Comparison of ENCODE assay signal across 12 cellular contexts in genomic region chr1:6080469-6080868, GRCh38. TPM values are rescaled to one million over a fixed set of nuclear protein-coding genes. Genes with fewer than 3 reads are reported as not detected.
DNase-seq lines count a peak whose midpoint lies in the region; ATAC-seq and TF ChIP-seq lines count a peak whose summit lies in the region.
"Had no signal": no experiment of that assay in that cellular context is flagged by ENCODE, and none has a peak within 500 bp of the region (broad histone marks: within the 10 kb centered on the region; RNA-seq: fewer than 3 reads in every experiment).

No MANE protein-coding gene starts in this region.

- H3K9me2 ChIP-seq in hepatocyte (replicated peaks; ENCODE audit: insufficient read depth) (no peaks in the 10 kb centered on the region), MM.1S (replicated peaks; ENCODE audit: insufficient read depth, low read length) (no peaks in the 10 kb centered on the region)

- H3K27me3 ChIP-seq in hepatocyte (no peaks in the 10 kb centered on the region), MM.1S (replicated peaks; ENCODE audit: insufficient read depth, low read length) (no peaks in the 10 kb centered on the region)

- ATAC-seq in HG02938 (IDR thresholded peaks at IDR 0.05; ENCODE audit: unreplicated experiment), result no peak
- no peak for ATAC-seq in GM18870 (IDR thresholded peaks at IDR 0.05; ENCODE audit: unreplicated experiment)
- ATAC-seq: activated CD8-positive, alpha-beta T cell treated with anti-CD3 and anti-CD28 coated beads for 36 hours had no signal

- H3K27me3 Mint-ChIP-seq in Calu3 (ENCODE audit: unreplicated experiment), result peaks cover 29% of the 10 kb centered on the region
- H3K27me3 Mint-ChIP-seq: activated CD8-positive, alpha-beta T cell treated with anti-CD3 and anti-CD28 coated beads for 36 hours; activated naive CD4-positive, alpha-beta T cell treated with anti-CD3 and anti-CD28 coated beads, Interleukin-2, amount 10 ng/mL, durations not matched to agents 7 days and 5 days had no signal

- H3K36me3 ChIP-seq in hepatocyte (replicated peaks; ENCODE audit: insufficient read depth, low read depth), result no peaks in the 10 kb centered on the region
- no peaks in the 10 kb centered on the region for H3K36me3 ChIP-seq in MM.1S (replicated peaks; ENCODE audit: insufficient read depth, low read length)

- no peaks in the 10 kb centered on the region for H3K4me1 Mint-ChIP-seq in Calu3 (ENCODE audit: low read depth, unreplicated experiment)
- H3K4me1 Mint-ChIP-seq: activated naive CD4-positive, alpha-beta T cell treated with anti-CD3 and anti-CD28 coated beads, Interleukin-2, amount 10 ng/mL, durations not matched to agents 7 days and 5 days had no signal

- H3K4me2 ChIP-seq in hepatocyte, result no peak overlapping the region
- H3K4me2 ChIP-seq in MM.1S (ENCODE audit: low read depth, low read length), result no peak overlapping the region

- 64% methylated on average over 12 of the region's 12 CpGs for WGBS in hepatocyte (ENCODE audit: low lambda C conversion rate, missing lambda C conversion rate)

- TF ChIP-seq CTCF in Calu3 (IDR thresholded peaks at IDR 0.05; ENCODE audit: unreplicated experiment) (no peak), hepatocyte (IDR thresholded peaks at IDR 0.05; ENCODE audit: poor library complexity) (peak; percentile 4), MM.1S (IDR thresholded peaks at IDR 0.05; ENCODE audit: low read length) (no peak)

- H3K4me3 ChIP-seq in hepatocyte, result no peak overlapping the region
- H3K4me3 ChIP-seq in MM.1S (ENCODE audit: low read length), result no peak overlapping the region

- H2AFZ ChIP-seq in hepatocyte, result no peak overlapping the region
- no peak overlapping the region for H2AFZ ChIP-seq in MM.1S (ENCODE audit: low read length)

- no peak overlapping the region for H3K4me3 Mint-ChIP-seq in Calu3 (ENCODE audit: low read depth, unreplicated experiment)
- H3K4me3 Mint-ChIP-seq: activated CD8-positive, alpha-beta T cell treated with anti-CD3 and anti-CD28 coated beads for 36 hours; activated naive CD4-positive, alpha-beta T cell treated with anti-CD3 and anti-CD28 coated beads, Interleukin-2, amount 10 ng/mL, durations not matched to agents 7 days and 5 days; T-helper 1 cell treated with Interleukin-12 subunit alpha and Interleukin-12 subunit beta and Interleukin-4 antibody, amounts not matched to agents 30 μg/mL and 1 μg/mL, for 36 hours had no signal

- BruUV-seq in Calu3 (replicated peaks; lab: Mats Ljungman, UMichigan), result no TSS peak

- H3K27ac ChIP-seq in angular gyrus (ENCODE audit: low read depth, low read length) (peak overlapping the region; percentile 38), hepatocyte (no peak overlapping the region), MM.1S (ENCODE audit: low read length) (no peak overlapping the region)

- H3K9me3 ChIP-seq in hepatocyte (ENCODE audit: low read depth), result no peaks in the 10 kb centered on the region
- H3K9me3 ChIP-seq in MM.1S (replicated peaks; ENCODE audit: insufficient read depth, low read length), result no peaks in the 10 kb centered on the region

- H3K36me3 Mint-ChIP-seq in Calu3 (ENCODE audit: insufficient read depth, unreplicated experiment), result no peaks in the 10 kb centered on the region

- intact Hi-C loops in Calu3 (cut with micrococcal nuclease; ENCODE audit: unreplicated experiment), result no loop called here

- H3K27ac Mint-ChIP-seq in Calu3 (ENCODE audit: unreplicated experiment), result no peak overlapping the region
- H3K27ac Mint-ChIP-seq: activated CD8-positive, alpha-beta T cell treated with anti-CD3 and anti-CD28 coated beads for 36 hours; activated naive CD4-positive, alpha-beta T cell treated with anti-CD3 and anti-CD28 coated beads, Interleukin-2, amount 10 ng/mL, durations not matched to agents 7 days and 5 days; T-helper 1 cell treated with Interleukin-12 subunit alpha and Interleukin-12 subunit beta and Interleukin-4 antibody, amounts not matched to agents 30 μg/mL and 1 μg/mL, for 36 hours had no signal

- no peaks in the 10 kb centered on the region for H4K20me1 ChIP-seq in hepatocyte (ENCODE audit: insufficient read depth, poor library complexity, severe bottlenecking)
- no peaks in the 10 kb centered on the region for H4K20me1 ChIP-seq in MM.1S (ENCODE audit: insufficient read depth, low read length)

- no peaks in the 10 kb centered on the region for H3K9me3 Mint-ChIP-seq in Calu3 (ENCODE audit: low read depth, unreplicated experiment)
- H3K9me3 Mint-ChIP-seq: activated CD8-positive, alpha-beta T cell treated with anti-CD3 and anti-CD28 coated beads for 36 hours; activated naive CD4-positive, alpha-beta T cell treated with anti-CD3 and anti-CD28 coated beads, Interleukin-2, amount 10 ng/mL, durations not matched to agents 7 days and 5 days; T-helper 1 cell treated with Interleukin-12 subunit alpha and Interleukin-12 subunit beta and Interleukin-4 antibody, amounts not matched to agents 30 μg/mL and 1 μg/mL, for 36 hours had no signal

- no peaks in the 10 kb centered on the region for H3F3A ChIP-seq in MM.1S (ENCODE audit: insufficient read depth, low read length)

- DNase-seq in Calu3 (peak; percentile 29), HT-29 (ENCODE audit: low spot score) (peak; percentile 22), hepatocyte (ENCODE audit: low spot score) (peak; percentile 21), MM.1S (no peak), MV-4-11 (lab: John Stamatoyannopoulos, UW) (no peak)
- DNase-seq: activated CD8-positive, alpha-beta T cell treated with anti-CD3 and anti-CD28 coated beads for 36 hours; activated naive CD4-positive, alpha-beta T cell treated with anti-CD3 and anti-CD28 coated beads, Interleukin-2, amount 10 ng/mL, durations not matched to agents 7 days and 5 days; NCI-H1105 had no signal

- H3K4me1 ChIP-seq in hepatocyte (ENCODE audit: insufficient read depth) (no peaks in the 10 kb centered on the region), MM.1S (ENCODE audit: low read length) (no peaks in the 10 kb centered on the region)

- no peak overlapping the region for H3K9ac ChIP-seq in MM.1S (ENCODE audit: low read length)

- CTCF ChIA-PET in Calu3 (lab: Charles Lee), result interaction anchor here (0.6 kb wide), 1 partner anchor 197 kb away, joined by 4 read pairs; no protein-coding TSS in a partner anchor

- no peaks in the 10 kb centered on the region for H3K79me2 ChIP-seq in hepatocyte
- no peaks in the 10 kb centered on the region for H3K79me2 ChIP-seq in MM.1S (ENCODE audit: low read length)

RNA-seq across cellular contexts. Expression of gene KCNAB2, which starts 34.8 kb away (rescaled TPM):
- total RNA-seq in Calu3 (2022), result 3.6 and 4.7 TPM in 2 replicates
- 3.9 and 4.7 TPM in 2 replicates for total RNA-seq in HT-29 (2014; rRNA removed; shearing (Covaris generic))
- 3.5 and 3.7 TPM in 2 replicates for total RNA-seq in hepatocyte
- 3.1 and 7.4 TPM in 2 replicates for polyA plus RNA-seq in hepatocyte

Comparison
In these comparisons a context has a peak if more than half of its experiments do, and no peak if none do; other contexts are left out.
1. DNase-seq: peak in Calu3 (single experiment), HT-29 (single experiment) and hepatocyte (single experiment); none in MM.1S (single experiment) and MV-4-11 (single experiment).